In genomic region chr12:6766651-6767300, GRCh38 we compare ENCODE assay signal across 1 cellular context.
A peak's percentile ranks its signal among the peaks of the same experiment; 100 is the strongest.
TF ChIP-seq lines count a peak whose summit lies in the region.

No MANE protein-coding gene starts in this region.

TF ChIP-seq in HepG2, 621 proteins besides CTCF, POLR2A, EP300 and RAD21 (continues in another document):
- no peak for TF ChIP-seq FOXM1 (CRISPR knock-in tag; IDR thresholded peaks at IDR 0.05)
- no peak for TF ChIP-seq DMTF1 (CRISPR knock-in tag; IDR thresholded peaks at IDR 0.05)
- TF ChIP-seq SCMH1 (CRISPR knock-in tag; IDR thresholded peaks at IDR 0.05; ENCODE audit: borderline replicate concordance) = no peak
- no peak for TF ChIP-seq IRF1 (CRISPR knock-in tag; IDR thresholded peaks at IDR 0.05; ENCODE audit: low read depth)
- no peak for TF ChIP-seq SP1 (IDR thresholded peaks at IDR 0.05)
- TF ChIP-seq SP1 (CRISPR knock-in tag; IDR thresholded peaks at IDR 0.05) = peak; percentile 32; the same call in 1 of the 2 replicates
- TF ChIP-seq ZNF598 (CRISPR knock-in tag; IDR thresholded peaks at IDR 0.05; ENCODE audit: borderline replicate concordance) = no peak
- no peak for TF ChIP-seq KMT2A (CRISPR knock-in tag; IDR thresholded peaks at IDR 0.05)
- no peak for TF ChIP-seq ZNF274 (CRISPR knock-in tag; IDR thresholded peaks at IDR 0.05)
- no peak for TF ChIP-seq ZBTB8A (CRISPR knock-in tag; IDR thresholded peaks at IDR 0.05; ENCODE audit: borderline replicate concordance, low read depth)
- no peak for TF ChIP-seq ZNF326 (CRISPR knock-in tag; IDR thresholded peaks at IDR 0.05; ENCODE audit: borderline replicate concordance)
- TF ChIP-seq ZNF530 (CRISPR knock-in tag; IDR thresholded peaks at IDR 0.05; ENCODE audit: low read depth) = no peak
- TF ChIP-seq HOXA5 (CRISPR knock-in tag; IDR thresholded peaks at IDR 0.05) = no peak
- TF ChIP-seq KAT2B (IDR thresholded peaks at IDR 0.05; ENCODE audit: borderline replicate concordance, low read depth, low read length) = no peak
- no peak for TF ChIP-seq ZNF33A (CRISPR knock-in tag; IDR thresholded peaks at IDR 0.05; ENCODE audit: borderline replicate concordance)
- no peak for TF ChIP-seq MED13 (CRISPR knock-in tag; IDR thresholded peaks at IDR 0.05)
- 0 out of 2 replicates have a peak, but pooled peaks have one; percentile 2 for TF ChIP-seq ZNF605 (CRISPR knock-in tag; IDR thresholded peaks at IDR 0.05)
- no peak for TF ChIP-seq AKAP8 (CRISPR knock-in tag; IDR thresholded peaks at IDR 0.05)
- no peak for TF ChIP-seq CEBPB (IDR thresholded peaks at IDR 0.05; ENCODE audit: borderline replicate concordance, low read depth, low read length)
- no peak; the same call in 1 of the 2 replicates for TF ChIP-seq ZNF296 (CRISPR knock-in tag; conservative IDR thresholded peaks at IDR 0.05)
- TF ChIP-seq ZNF883 (CRISPR knock-in tag; IDR thresholded peaks at IDR 0.05; ENCODE audit: not compliant biosample characterization) = no peak
- no peak for TF ChIP-seq KLF11 (CRISPR knock-in tag; IDR thresholded peaks at IDR 0.05)
- no peak for TF ChIP-seq PAF1 (CRISPR knock-in tag; IDR thresholded peaks at IDR 0.05)
- TF ChIP-seq ZNF780A (CRISPR knock-in tag; IDR thresholded peaks at IDR 0.05) = no peak
- no peak; the same call in 1 of the 2 replicates for TF ChIP-seq SMYD3 (CRISPR knock-in tag; IDR thresholded peaks at IDR 0.05)
- TF ChIP-seq NFYB (CRISPR knock-in tag; IDR thresholded peaks at IDR 0.05) = no peak
- no peak for TF ChIP-seq ZNF383 (CRISPR knock-in tag; IDR thresholded peaks at IDR 0.05; ENCODE audit: borderline replicate concordance)
- TF ChIP-seq U2AF1 (optimal IDR thresholded peaks at IDR 0.05; ENCODE audit: low read depth, low read length) = no peak
- no peak for TF ChIP-seq JDP2 (CRISPR knock-in tag; IDR thresholded peaks at IDR 0.05; ENCODE audit: borderline replicate concordance)
- 0 out of 4 replicates have a peak, but pooled peaks of 1 of the 2 experiments have one; percentile 30 for TF ChIP-seq ATF4 (CRISPR knock-in tag; IDR thresholded peaks at IDR 0.05)
- TF ChIP-seq MEF2D (CRISPR knock-in tag; IDR thresholded peaks at IDR 0.05) = no peak
- TF ChIP-seq ZNF318 (CRISPR knock-in tag; IDR thresholded peaks at IDR 0.05) = no peak
- TF ChIP-seq ZNF282 (IDR thresholded peaks at IDR 0.05; ENCODE audit: partially characterized antibody) = no peak
- TF ChIP-seq TFDP2 (CRISPR knock-in tag; IDR thresholded peaks at IDR 0.05) = peak; percentile 33
- TF ChIP-seq RXRB (CRISPR knock-in tag; IDR thresholded peaks at IDR 0.05; ENCODE audit: borderline replicate concordance) = no peak
- 0 out of 2 replicates have a peak, but pooled peaks have one; percentile 35 for TF ChIP-seq ZSCAN20 (CRISPR knock-in tag; IDR thresholded peaks at IDR 0.05; ENCODE audit: borderline replicate concordance)
- TF ChIP-seq POGK (CRISPR knock-in tag; conservative IDR thresholded peaks at IDR 0.05) = no peak
- peak; percentile 28; the same call in 1 of the 2 replicates for TF ChIP-seq ZFP1 (CRISPR knock-in tag; IDR thresholded peaks at IDR 0.05)
- TF ChIP-seq ZNF562 (CRISPR knock-in tag; IDR thresholded peaks at IDR 0.05; ENCODE audit: borderline replicate concordance) = no peak
- TF ChIP-seq IKZF5 (CRISPR knock-in tag; IDR thresholded peaks at IDR 0.05) = no peak
